ENCODE assay signal across 26 cellular contexts in the genomic region with DNA sequence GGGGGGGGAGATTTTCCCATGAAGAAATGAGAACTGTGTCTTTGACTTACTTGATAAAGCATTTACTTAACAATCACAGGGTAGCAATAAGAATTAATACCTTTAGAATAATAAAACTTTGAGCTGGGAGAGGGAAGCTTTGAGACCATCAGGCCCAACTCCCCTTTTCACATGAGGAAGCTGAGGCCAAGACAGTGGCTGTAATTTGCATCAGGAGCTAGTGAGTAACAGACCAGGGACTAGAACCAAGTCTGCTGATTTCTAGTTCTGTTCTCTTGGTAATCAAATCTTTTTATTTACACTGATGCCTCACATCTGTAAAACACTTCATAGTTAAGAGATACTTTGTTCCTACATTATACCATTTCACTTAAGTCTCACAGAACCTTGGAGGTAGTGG.
"Had no signal": no experiment of that assay in that cellular context is flagged by ENCODE, and none has a peak within 500 bp of the region (broad histone marks: within the 10 kb centered on the region; RNA-seq: fewer than 3 reads in every experiment).

No MANE protein-coding gene starts in this region.

- H3K9me3 Mint-ChIP-seq: immature natural killer cell; naive thymus-derived CD8-positive, alpha-beta T cell; nephron; stimulated activated naive B cell treated with anti-CD40 and anti-IgM and Interleukin-4, amounts not matched to agents 10 μg/mL and 1 μg/mL and 100 μg/mL, for 72 hours; stimulated activated naive CD8-positive, alpha-beta T cell treated with anti-CD3 and anti-CD28 coated beads, Interleukin-15, Interleukin-2, amounts not matched to agents 100 ng/mL and 50 ng/mL, for 24 hours; type B pancreatic cell had no signal

- H3K27ac ChIP-seq: left lung, lower lobe of right lung, right atrium auricular region, right lobe of liver, suprapubic skin, tibial nerve, uterus had no signal

- H3K27me3 Mint-ChIP-seq: naive thymus-derived CD8-positive, alpha-beta T cell; progenitor cell of endocrine pancreas; stimulated activated naive B cell treated with anti-CD40 and anti-IgM and Interleukin-4, amounts not matched to agents 10 μg/mL and 1 μg/mL and 100 μg/mL, for 72 hours; stimulated activated naive CD8-positive, alpha-beta T cell treated with anti-CD3 and anti-CD28 coated beads, Interleukin-15, Interleukin-2, amounts not matched to agents 100 ng/mL and 50 ng/mL, for 24 hours; type B pancreatic cell had no signal

- H3K4me3 ChIP-seq: left lung, lower lobe of right lung, ovary, right atrium auricular region, right lobe of liver, smooth muscle cell, suprapubic skin, tibial nerve, uterus had no signal

- DNase-seq: hippocampal formation; immature natural killer cell; kidney; left colon; left lung; lower lobe of right lung; mammary epithelial cell; mesenchymal stem cell; naive thymus-derived CD8-positive, alpha-beta T cell; ovary; right lobe of liver; stimulated activated CD4-positive, alpha-beta T cell treated with anti-CD3 and anti-CD28 coated beads, Interleukin-1b, Interleukin-23, amount 100 ng/mL, for 48 hours; stimulated activated CD4-positive, alpha-beta T cell treated with anti-CD3 and anti-CD28 coated beads, Interleukin-2, amount 100 ng/mL, for 48 hours; stimulated activated CD4-positive, alpha-beta T cell treated with anti-CD3 and anti-CD28 coated beads, Interleukin-4, amount 100 ng/mL, for 4 hours; stimulated activated CD8-positive, alpha-beta memory T cell treated with anti-CD3 and anti-CD28 coated beads, Interleukin-4, amount 100 ng/mL, for 48 hours; stimulated activated naive B cell treated with anti-CD40 and anti-IgM and Interleukin-4, amounts not matched to agents 10 μg/mL and 1 μg/mL and 100 μg/mL, for 72 hours; uterus had no signal

- H3K36me3 ChIP-seq: left lung, ovary, thoracic aorta, uterus had no signal

- H3K36me3 Mint-ChIP-seq: immature natural killer cell; stimulated activated naive B cell treated with anti-CD40 and anti-IgM and Interleukin-4, amounts not matched to agents 10 μg/mL and 1 μg/mL and 100 μg/mL, for 72 hours had no signal

- H3K27me3 ChIP-seq: left lung, ovary, right atrium auricular region, right lobe of liver, suprapubic skin, tibial nerve, uterus had no signal

- H3K27ac Mint-ChIP-seq: immature natural killer cell; naive thymus-derived CD8-positive, alpha-beta T cell; nephron; progenitor cell of endocrine pancreas; stimulated activated naive B cell treated with anti-CD40 and anti-IgM and Interleukin-4, amounts not matched to agents 10 μg/mL and 1 μg/mL and 100 μg/mL, for 72 hours; stimulated activated naive CD8-positive, alpha-beta T cell treated with anti-CD3 and anti-CD28 coated beads, Interleukin-15, Interleukin-2, amounts not matched to agents 100 ng/mL and 50 ng/mL, for 24 hours; type B pancreatic cell had no signal

- H3K9me3 ChIP-seq: left lung, lower lobe of right lung, ovary, right atrium auricular region, right lobe of liver, suprapubic skin, thoracic aorta, tibial nerve, uterus had no signal

- H3K4me1 Mint-ChIP-seq: immature natural killer cell; naive thymus-derived CD8-positive, alpha-beta T cell; nephron; stimulated activated naive B cell treated with anti-CD40 and anti-IgM and Interleukin-4, amounts not matched to agents 10 μg/mL and 1 μg/mL and 100 μg/mL, for 72 hours had no signal

- H3K4me1 ChIP-seq: left lung, lower lobe of right lung, right atrium auricular region, right lobe of liver, suprapubic skin, tibial nerve, uterus had no signal

- ATAC-seq: left colon; left lung; lower lobe of right lung; naive thymus-derived CD8-positive, alpha-beta T cell; right lobe of liver; stimulated activated naive B cell treated with anti-CD40 and anti-IgM and Interleukin-4, amounts not matched to agents 10 μg/mL and 1 μg/mL and 100 μg/mL, for 72 hours had no signal

- H3K4me2 ChIP-seq: smooth muscle cell had no signal

- H3K4me3 Mint-ChIP-seq: immature natural killer cell; naive thymus-derived CD8-positive, alpha-beta T cell; nephron; stimulated activated naive B cell treated with anti-CD40 and anti-IgM and Interleukin-4, amounts not matched to agents 10 μg/mL and 1 μg/mL and 100 μg/mL, for 72 hours; stimulated activated naive CD8-positive, alpha-beta T cell treated with anti-CD3 and anti-CD28 coated beads, Interleukin-15, Interleukin-2, amounts not matched to agents 100 ng/mL and 50 ng/mL, for 24 hours; type B pancreatic cell had no signal
